Comparison of ENCODE assay signal across 26 cellular contexts in genomic region chr10:14191871-14192270, GRCh38.
"Had no signal": no experiment of that assay in that cellular context is flagged by ENCODE, and none has a peak within 500 bp of the region (broad histone marks: within the 10 kb centered on the region; RNA-seq: fewer than 3 reads in every experiment).

No MANE protein-coding gene starts in this region.

- H3K4me1 ChIP-seq: gastrocnemius medialis, heart left ventricle, left lung, neural progenitor cell, parathyroid adenoma, right lobe of liver, stomach, thyroid gland had no signal

- H3K27me3 ChIP-seq: gastrocnemius medialis, neural progenitor cell, right lobe of liver, thyroid gland had no signal

- H3K9ac ChIP-seq: neural progenitor cell, parathyroid adenoma had no signal

- H3K27ac Mint-ChIP-seq: endodermal cell; mesothelial cell of epicardium; naive thymus-derived CD4-positive, alpha-beta T cell; nephron; progenitor cell of endocrine pancreas had no signal

- H3K36me3 Mint-ChIP-seq: mesothelial cell of epicardium; naive thymus-derived CD4-positive, alpha-beta T cell; neural progenitor cell had no signal

- H3K27ac ChIP-seq: epithelial cell of prostate, gastrocnemius medialis, heart left ventricle, left lung, neural progenitor cell, parathyroid adenoma, right lobe of liver, stomach, thyroid gland had no signal

- ATAC-seq: esophagus mucosa; gastrocnemius medialis; heart left ventricle; left lung; mucosa of descending colon; naive thymus-derived CD4-positive, alpha-beta T cell; right lobe of liver had no signal

- H3K79me2 ChIP-seq: parathyroid adenoma had no signal

- H3K9me3 ChIP-seq: gastrocnemius medialis, heart left ventricle, left lung, mucosa of descending colon, right lobe of liver, stomach, thyroid gland had no signal

- H3K36me3 ChIP-seq: gastrocnemius medialis, heart left ventricle, left lung, neural progenitor cell, right lobe of liver, stomach, thyroid gland had no signal

- H3K9me3 Mint-ChIP-seq: endodermal cell, mesothelial cell of epicardium, nephron, neural progenitor cell had no signal

- H3K4me2 ChIP-seq: neural progenitor cell had no signal

- H3K4me3 ChIP-seq: gastrocnemius medialis, heart left ventricle, left lung, mucosa of descending colon, neural progenitor cell, right lobe of liver, stomach, thyroid gland had no signal

- H3K4me3 Mint-ChIP-seq: endodermal cell; mesothelial cell of epicardium; naive thymus-derived CD4-positive, alpha-beta T cell; nephron; neural progenitor cell had no signal

- H2AFZ ChIP-seq: parathyroid adenoma had no signal

- H3K4me1 Mint-ChIP-seq: mesothelial cell of epicardium had no signal

- DNase-seq: effector CD8-positive, alpha-beta T cell; endodermal cell; foreskin fibroblast; gastrocnemius medialis; heart left ventricle; hippocampal formation; left lung; mesenchymal stem cell; mucosa of descending colon; naive thymus-derived CD4-positive, alpha-beta T cell; right lobe of liver; small intestine; stimulated activated CD4-positive, alpha-beta T cell treated with anti-CD3 and anti-CD28 coated beads, Interleukin-1b, Interleukin-23, amount 100 ng/mL, for 48 hours; stimulated activated CD4-positive, alpha-beta T cell treated with anti-CD3 and anti-CD28 coated beads, Interleukin-4, amount 100 ng/mL, for 1 hour; stimulated activated CD8-positive, alpha-beta memory T cell treated with anti-CD3 and anti-CD28 coated beads, Interleukin-4, amount 100 ng/mL, for 48 hours; stimulated activated naive CD4-positive, alpha-beta T cell treated with Interleukin-2 at 50 U/mL for 16 hours; stomach; thyroid gland; trophoblast cell had no signal
